1 cellular context compared by ENCODE assay signal in the genomic region with DNA sequence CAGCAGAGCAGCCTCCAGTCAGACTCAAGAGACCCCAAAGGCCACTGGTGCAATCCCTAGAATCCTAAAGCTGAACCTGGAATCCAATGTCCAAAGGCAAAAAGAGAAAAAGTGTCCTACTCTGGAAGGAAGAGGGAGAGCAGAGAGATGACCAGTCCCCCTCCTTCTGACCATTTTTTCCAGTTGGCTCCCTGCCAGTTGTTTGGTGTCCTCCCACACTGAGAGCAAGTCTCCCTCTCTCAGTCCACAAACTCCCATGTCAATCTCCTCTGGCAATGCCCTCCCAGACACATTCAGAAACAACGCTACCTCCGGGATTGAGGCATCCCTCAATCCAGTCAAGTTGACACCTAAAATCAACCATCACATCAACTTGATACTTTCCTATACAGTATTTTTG.
TF ChIP-seq lines count a peak whose summit lies in the region.

No MANE protein-coding gene starts in this region.

TF ChIP-seq in H1, 55 proteins besides CTCF, POLR2A, EP300 and RAD21 (continued from another document):
- no peak for TF ChIP-seq CEBPB (IDR thresholded peaks at IDR 0.05; ENCODE audit: low read depth, low read length)
